1 cellular context compared by ENCODE assay signal in the genomic region with DNA sequence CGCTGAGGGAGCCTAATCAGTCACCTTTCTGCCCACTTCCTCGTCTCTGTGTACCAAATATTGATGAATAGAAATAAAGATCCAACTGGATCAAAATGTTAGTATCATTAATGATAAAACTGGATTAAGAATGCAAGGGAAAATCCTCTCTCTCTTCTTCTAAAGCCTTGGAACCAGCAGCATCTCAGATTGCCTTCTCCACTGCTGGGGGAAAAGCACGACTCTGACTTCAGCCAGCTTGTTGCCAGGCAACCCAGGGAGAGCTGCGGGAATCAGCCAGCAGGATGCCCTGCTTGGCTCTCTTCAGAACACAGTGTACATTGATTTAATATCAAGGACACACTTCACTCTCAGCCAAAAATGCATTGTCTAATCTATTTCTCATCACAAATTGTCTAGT.
TF ChIP-seq lines count a peak whose summit lies in the region.

No MANE protein-coding gene starts in this region.

TF ChIP-seq in GM23338, 12 proteins besides CTCF, POLR2A, EP300 and RAD21 (continued from another document):
- TF ChIP-seq ZNF462 (CRISPR knock-in tag; IDR thresholded peaks at IDR 0.05) (no peak), JUNB (IDR thresholded peaks at IDR 0.05; ENCODE audit: unreplicated experiment) (no peak), CREB1 (CRISPR knock-in tag; IDR thresholded peaks at IDR 0.05; ENCODE audit: low read depth) (no peak), EZH2phosphoT487 (IDR thresholded peaks at IDR 0.05; ENCODE audit: unreplicated experiment) (no peak), POLR2AphosphoS5 (IDR thresholded peaks at IDR 0.05; ENCODE audit: low read depth) (no peak), NANOG (IDR thresholded peaks at IDR 0.05; ENCODE audit: borderline replicate concordance) (no peak), ZNF331 (CRISPR knock-in tag; IDR thresholded peaks at IDR 0.05; ENCODE audit: low read depth) (no peak), STAT1 (IDR thresholded peaks at IDR 0.05; ENCODE audit: unreplicated experiment) (no peak)
